In genomic region chr4:168475745-168476144, GRCh38 we compare ENCODE assay signal across 1 cellular context.
TF ChIP-seq lines count a peak whose summit lies in the region.

No MANE protein-coding gene starts in this region.

TF ChIP-seq in HCT116, 20 proteins besides CTCF, POLR2A, EP300 and RAD21 (continued from another document):
- no peak for TF ChIP-seq ZBTB33 (IDR thresholded peaks at IDR 0.05; ENCODE audit: extremely low read depth, insufficient replicate concordance, low read length)
- TF ChIP-seq EZH2phosphoT487 (IDR thresholded peaks at IDR 0.05; ENCODE audit: borderline replicate concordance): no peak
- no peak for TF ChIP-seq SIN3A (IDR thresholded peaks at IDR 0.05; ENCODE audit: low read depth)
- no peak; the same call in 1 of the 2 replicates for TF ChIP-seq POLR2AphosphoS5 (IDR thresholded peaks at IDR 0.05; ENCODE audit: low read depth, low read length)
- no peak for TF ChIP-seq FOSL1 (IDR thresholded peaks at IDR 0.05; ENCODE audit: low read depth)
